In genomic region chr1:31416101-31416736, GRCh38 we compare ENCODE assay signal across 17 cellular contexts. TPM values are rescaled to one million over a fixed set of nuclear protein-coding genes. Genes with fewer than 3 reads are reported as not detected.
A peak's percentile ranks its signal among the peaks of the same experiment; 100 is the strongest.
DNase-seq lines count a peak whose midpoint lies in the region; ATAC-seq, FAIRE-seq and TF ChIP-seq lines count a peak whose summit lies in the region.
"Had no signal": no experiment of that assay in that cellular context is flagged by ENCODE, and none has a peak within 500 bp of the region (broad histone marks: within the 10 kb centered on the region; RNA-seq: fewer than 3 reads in every experiment).

No MANE protein-coding gene starts in this region.

- H3K4me1 Mint-ChIP-seq in neural crest cell, result peaks cover 51% of the 10 kb centered on the region
- peaks cover 3% of the 10 kb centered on the region for H3K4me1 Mint-ChIP-seq in activated T-helper 2 cell treated with anti-CD3 and anti-CD28 coated beads, Interferon-gamma antibody, Interleukin-2, Interleukin-4, amounts not matched to agents 10 μg/mL and 5 μg/mL and 100 μg/mL, durations not matched to agents 14 hours and 24 hours and 36 hours (ENCODE audit: low read depth)

- H3K4me3 Mint-ChIP-seq in neural crest cell, result peak overlapping the region; percentile 39
- H3K4me3 Mint-ChIP-seq in activated T-helper 2 cell treated with anti-CD3 and anti-CD28 coated beads, Interferon-gamma antibody, Interleukin-2, Interleukin-4, amounts not matched to agents 10 μg/mL and 5 μg/mL and 100 μg/mL, durations not matched to agents 14 hours and 24 hours and 36 hours (ENCODE audit: low read depth), result no peak overlapping the region
- H3K4me3 Mint-ChIP-seq: activated T-cell treated with anti-CD3 and anti-CD28 coated beads, Interleukin-2, amount 50 U/mL, for 24 hours had no signal

- no peak overlapping the region for H3K9ac ChIP-seq in kidney (ENCODE audit: low read length in 2 of 2)
- H3K9ac ChIP-seq: parathyroid adenoma had no signal

- H3K9me3 ChIP-seq in body of pancreas (no peaks in the 10 kb centered on the region), kidney (ENCODE audit: control insufficient read depth in 1 of 2, low read length in 2 of 2) (no peaks in the 10 kb centered on the region)
- H3K9me3 ChIP-seq: gastroesophageal sphincter, uterus had no signal

- ATAC-seq in body of pancreas, result no peak
- ATAC-seq in left cardiac atrium, result no peak
- ATAC-seq in HG03469 (IDR thresholded peaks at IDR 0.05; ENCODE audit: unreplicated experiment), result no peak
- ATAC-seq: gastroesophageal sphincter had no signal

- no peaks in the 10 kb centered on the region for H3K9me3 Mint-ChIP-seq in neural crest cell
- no peaks in the 10 kb centered on the region for H3K9me3 Mint-ChIP-seq in activated T-helper 2 cell treated with anti-CD3 and anti-CD28 coated beads, Interferon-gamma antibody, Interleukin-2, Interleukin-4, amounts not matched to agents 10 μg/mL and 5 μg/mL and 100 μg/mL, durations not matched to agents 14 hours and 24 hours and 36 hours
- H3K9me3 Mint-ChIP-seq: activated T-cell treated with anti-CD3 and anti-CD28 coated beads, Interleukin-2, amount 50 U/mL, for 24 hours had no signal

- H3K27ac ChIP-seq in body of pancreas (peak overlapping the region in 2 of 4 donors; percentile 37 to 49), kidney (ENCODE audit: low read depth in 2 of 2, low read length in 2 of 2) (peak overlapping the region; percentile 71 to 85)
- H3K27ac ChIP-seq: gastroesophageal sphincter, parathyroid adenoma, SK-N-MC, uterus had no signal

- no peak overlapping the region for H3K4me3 ChIP-seq in H7 (ENCODE audit: insufficient read depth, low read depth, low read length)
- no peak overlapping the region for H3K4me3 ChIP-seq in body of pancreas
- no peak overlapping the region for H3K4me3 ChIP-seq in kidney (ENCODE audit: low read length in 2 of 2)
- H3K4me3 ChIP-seq: gastroesophageal sphincter, SK-N-MC, uterus had no signal

- intact Hi-C loops in body of pancreas (cut with DNase I) (no loop called here), kidney (cut with DNase I) (no loop called here), left cardiac atrium (cut with DNase I) (no loop called here)
- intact Hi-C loops in activated T-helper 2 cell treated with anti-CD3 and anti-CD28 coated beads, Interferon-gamma antibody, Interleukin-2, Interleukin-4, amounts not matched to agents 10 μg/mL and 5 μg/mL and 100 μg/mL, durations not matched to agents 14 hours and 24 hours and 36 hours (cut with micrococcal nuclease), result no loop called here

- H3K36me3 ChIP-seq in H7 (replicated peaks; ENCODE audit: control insufficient read depth, insufficient read depth, low read length) (no peaks in the 10 kb centered on the region), body of pancreas (replicated peaks in 1 of 2; ENCODE audit: insufficient read depth in 1 of 2, low read depth in 2 of 2) (no peaks in the 10 kb centered on the region), kidney (ENCODE audit: control insufficient read depth in 1 of 2, insufficient read depth in 2 of 2, low read length in 2 of 2) (no peaks in the 10 kb centered on the region)
- H3K36me3 ChIP-seq: gastroesophageal sphincter, uterus had no signal

- H3K27ac Mint-ChIP-seq in neural crest cell (ENCODE audit: unreplicated experiment), result no peak overlapping the region
- H3K27ac Mint-ChIP-seq in activated T-helper 2 cell treated with anti-CD3 and anti-CD28 coated beads, Interferon-gamma antibody, Interleukin-2, Interleukin-4, amounts not matched to agents 10 μg/mL and 5 μg/mL and 100 μg/mL, durations not matched to agents 14 hours and 24 hours and 36 hours, result no peak overlapping the region
- H3K27ac Mint-ChIP-seq: activated T-cell treated with anti-CD3 and anti-CD28 coated beads, Interleukin-2, amount 50 U/mL, for 24 hours had no signal

- H3K4me1 ChIP-seq in body of pancreas (peaks cover 20% of the 10 kb centered on the region), kidney (ENCODE audit: control insufficient read depth in 1 of 2, insufficient read depth in 1 of 2, low read depth in 1 of 2, low read length in 2 of 2) (peaks cover 25% of the 10 kb centered on the region in 2 donors)

- peaks cover 13% of the 10 kb centered on the region for H3K27me3 Mint-ChIP-seq in neural crest cell (ENCODE audit: low read depth)
- H3K27me3 Mint-ChIP-seq in activated T-helper 2 cell treated with anti-CD3 and anti-CD28 coated beads, Interferon-gamma antibody, Interleukin-2, Interleukin-4, amounts not matched to agents 10 μg/mL and 5 μg/mL and 100 μg/mL, durations not matched to agents 14 hours and 24 hours and 36 hours (ENCODE audit: low read depth), result peaks cover 50% of the 10 kb centered on the region

- FAIRE-seq in kidney (lab: Jason Lieb, UNC), result no peak
- FAIRE-seq: endometrium had no signal

- no peaks in the 10 kb centered on the region for H3K36me3 Mint-ChIP-seq in neural crest cell (ENCODE audit: low read depth)
- no peaks in the 10 kb centered on the region for H3K36me3 Mint-ChIP-seq in activated T-helper 2 cell treated with anti-CD3 and anti-CD28 coated beads, Interferon-gamma antibody, Interleukin-2, Interleukin-4, amounts not matched to agents 10 μg/mL and 5 μg/mL and 100 μg/mL, durations not matched to agents 14 hours and 24 hours and 36 hours (ENCODE audit: low read depth)

- no peak for TF ChIP-seq POLR2A in body of pancreas (IDR thresholded peaks at IDR 0.05)

- peak; percentile 36 for DNase-seq in H7
- DNase-seq in body of pancreas, result peak; percentile 35 to 63 (median 56)
- peak; percentile 87 for DNase-seq in kidney
- no peak for DNase-seq in neural crest cell (ENCODE audit: low read depth, low spot score)
- DNase-seq in left cardiac atrium, result no peak
- no peak for DNase-seq in activated T-helper 2 cell treated with anti-CD3 and anti-CD28 coated beads, Interferon-gamma antibody, Interleukin-2, Interleukin-4, amounts not matched to agents 10 μg/mL and 5 μg/mL and 100 μg/mL, durations not matched to agents 14 hours and 24 hours and 36 hours (ENCODE audit: low spot score)
- no peak for DNase-seq in SIG-M5 treated with dmso at 0.1 percent for 504 hours (lab: John Stamatoyannopoulos, UW; ENCODE audit: unreplicated experiment)
- DNase-seq: activated CD4-positive, alpha-beta T cell treated with anti-CD3 and anti-CD28 coated beads, Interleukin-2, amount 50 U/mL, for 1 hour; activated T-cell treated with anti-CD3 and anti-CD28 coated beads, Interleukin-2, amount 50 U/mL, for 24 hours; NCI-H1417 treated with DMSO at 0.1 percent for 48 hours; stimulated activated naive CD4-positive, alpha-beta T cell treated with Interleukin-2 at 50 U/mL for 16 hours; uterus had no signal

- 61 to 70% methylated on average over 7 of the region's 7 CpGs for WGBS in body of pancreas, 2 donors

- H3K27me3 ChIP-seq in H7 (ENCODE audit: control insufficient read depth, insufficient read depth, low read length) (peaks cover 4% of the 10 kb centered on the region), body of pancreas (no peaks in the 10 kb centered on the region)
- H3K27me3 ChIP-seq: gastroesophageal sphincter had no signal

- TF ChIP-seq CTCF in body of pancreas (IDR thresholded peaks at IDR 0.05), result no peak
- TF ChIP-seq CTCF in kidney (IDR thresholded peaks at IDR 0.05; ENCODE audit: borderline replicate concordance, extremely low read depth, insufficient read depth), result no peak
- no peak for TF ChIP-seq CTCF in neural crest cell (conservative IDR thresholded peaks at IDR 0.05)

RNA-seq across cellular contexts. Expression of gene SERINC2, which starts 3.2 kb away (rescaled TPM):
- 39.2 and 40.0 TPM in 2 replicates for total RNA-seq in H7 (2014; rRNA removed; shearing (Covaris generic))
- 10 to 100 TPM; 14.5 to 41.2 TPM for total RNA-seq in body of pancreas
- total RNA-seq in kidney, result 126 TPM
- 99.2 TPM for polyA plus RNA-seq in kidney (ENCODE audit: insufficient read depth, low read depth, low replicate concordance)
- 20.4 and 21.4 TPM in 2 replicates for total RNA-seq in neural crest cell
- total RNA-seq in left cardiac atrium, result 1 to 10 TPM; 2.4 to 2.9 TPM
- 0.21 and 0.27 TPM in 2 replicates for total RNA-seq in activated T-helper 2 cell treated with anti-CD3 and anti-CD28 coated beads, Interferon-gamma antibody, Interleukin-2, Interleukin-4, amounts not matched to agents 10 μg/mL and 5 μg/mL and 100 μg/mL, durations not matched to agents 14 hours and 24 hours and 36 hours

RNA-seq across cellular contexts. Expression of gene FABP3, which starts 43.3 kb away (rescaled TPM):
- total RNA-seq in H7 (2014; rRNA removed; shearing (Covaris generic)), result 14.4 and 15.6 TPM in 2 replicates
- 1 to 10 TPM in 1 of 2 donors, not detected in 1; 1.0 TPM for total RNA-seq in body of pancreas
- 25.0 TPM for total RNA-seq in kidney
- 542 TPM for polyA plus RNA-seq in kidney (ENCODE audit: insufficient read depth, low read depth, low replicate concordance)
- total RNA-seq in neural crest cell, result 13.6 and 14.0 TPM in 2 replicates
- 1,000 to 10,000 TPM; 2,432 to 3,075 TPM for total RNA-seq in left cardiac atrium
- total RNA-seq in activated T-helper 2 cell treated with anti-CD3 and anti-CD28 coated beads, Interferon-gamma antibody, Interleukin-2, Interleukin-4, amounts not matched to agents 10 μg/mL and 5 μg/mL and 100 μg/mL, durations not matched to agents 14 hours and 24 hours and 36 hours, result not detected in 2 replicates

Comparison
In these comparisons a context has a peak if more than half of its experiments do, and no peak if none do; other contexts are left out.
1. DNase-seq: peak in H7 (single experiment), body of pancreas (4 of 4) and kidney (single experiment); none in neural crest cell (single experiment), left cardiac atrium (single experiment), activated T-helper 2 cell treated with anti-CD3 and anti-CD28 coated beads, Interferon-gamma antibody, Interleukin-2, Interleukin-4, amounts not matched to agents 10 μg/mL and 5 μg/mL and 100 μg/mL, durations not matched to agents 14 hours and 24 hours and 36 hours (single experiment) and SIG-M5 treated with dmso at 0.1 percent for 504 hours (single experiment).
2. RNA of gene FABP3, which starts 43.3 kb away (total RNA-seq): 2,432 to 3,075 TPM in left cardiac atrium; 25.0 TPM in kidney (single experiment), 14.4 to 15.6 TPM in H7, 13.6 to 14.0 TPM in neural crest cell, 1.0 TPM in body of pancreas and not detected in activated T-helper 2 cell treated with anti-CD3 and anti-CD28 coated beads, Interferon-gamma antibody, Interleukin-2, Interleukin-4, amounts not matched to agents 10 μg/mL and 5 μg/mL and 100 μg/mL, durations not matched to agents 14 hours and 24 hours and 36 hours; every median in the first group is over 10 times any median in the second.